14 cellular contexts compared by ENCODE assay signal in the genomic region with DNA sequence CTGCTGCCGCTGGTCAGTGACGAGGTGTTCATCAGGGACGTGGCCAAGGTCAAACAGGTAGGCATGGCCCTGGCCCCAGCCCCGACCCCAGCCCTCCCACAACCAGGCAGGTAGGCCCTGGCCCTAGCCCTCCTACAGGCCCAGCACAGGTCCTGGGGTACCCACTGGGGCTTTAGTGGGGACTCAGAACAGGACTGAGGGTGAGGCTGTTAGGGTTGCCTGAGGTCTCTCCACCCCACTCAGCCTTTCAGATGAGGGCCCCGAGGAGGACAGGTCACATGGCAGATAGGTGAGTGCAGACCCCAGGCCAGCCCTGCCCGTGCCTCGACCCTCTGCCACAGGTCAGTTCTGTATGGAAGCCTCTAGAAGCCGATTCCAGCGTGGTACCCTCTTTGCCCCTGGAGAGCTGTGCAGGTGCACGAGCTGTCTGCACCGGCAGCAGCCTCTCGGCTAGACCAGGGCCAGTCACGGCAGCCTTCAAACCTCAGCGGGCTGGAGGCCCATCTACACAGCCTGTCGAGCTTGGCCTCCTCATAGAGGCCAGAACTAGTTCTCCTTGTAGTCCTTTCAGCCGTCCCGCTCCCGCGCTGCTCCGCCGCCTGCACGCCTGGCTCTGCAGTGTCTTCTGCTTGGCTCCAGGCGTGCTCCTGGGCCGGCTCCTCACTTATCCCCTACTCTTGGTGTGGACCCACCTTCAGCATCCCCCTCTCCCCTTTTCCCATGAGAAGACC. TPM values are rescaled to one million over a fixed set of nuclear protein-coding genes. Genes with fewer than 3 reads are reported as not detected.
A peak's percentile ranks its signal among the peaks of the same experiment; 100 is the strongest.
DNase-seq lines count a peak whose midpoint lies in the region; ATAC-seq and TF ChIP-seq lines count a peak whose summit lies in the region.
"Had no signal": no experiment of that assay in that cellular context is flagged by ENCODE, and none has a peak within 500 bp of the region (broad histone marks: within the 10 kb centered on the region; RNA-seq: fewer than 3 reads in every experiment).

No MANE protein-coding gene starts in this region.

- peak overlapping the region in 1 of 7 donors; percentile 21 for H3K27ac Mint-ChIP-seq in CD14-positive monocyte
- H3K27ac Mint-ChIP-seq: activated CD8-positive, alpha-beta memory T cell treated with anti-CD3 and anti-CD28 coated beads, Interleukin-2, amount 10 ng/mL, durations not matched to agents 7 days and 5 days had no signal

- peaks cover 3 to 100% (median 99%) of the 10 kb centered on the region in 9 donors for H3K36me3 ChIP-seq in heart left ventricle
- H3K36me3 ChIP-seq in smooth muscle cell (ENCODE audit: low read depth), result no peaks in the 10 kb centered on the region

- ATAC-seq in heart left ventricle (no peak), HG02840 (IDR thresholded peaks at IDR 0.05; ENCODE audit: low FRiP score, unreplicated experiment) (no peak), GM18498 (IDR thresholded peaks at IDR 0.05; ENCODE audit: unreplicated experiment) (no peak)
- ATAC-seq: activated CD8-positive, alpha-beta memory T cell treated with anti-CD3 and anti-CD28 coated beads, Interleukin-2, amount 10 ng/mL, durations not matched to agents 7 days and 5 days had no signal

- 84 to 93% (median 90%) methylated on average over 11 to 24 of the region's 24 CpGs for WGBS in heart left ventricle, 4 donors
- WGBS in smooth muscle cell (ENCODE audit: low lambda C conversion rate), result 98% methylated on average over 23 of the region's 24 CpGs

- no peaks in the 10 kb centered on the region for H3K27me3 Mint-ChIP-seq in CD14-positive monocyte (ENCODE audit: low read depth in 3 of 3)
- H3K27me3 Mint-ChIP-seq: activated CD8-positive, alpha-beta memory T cell treated with anti-CD3 and anti-CD28 coated beads, Interleukin-2, amount 10 ng/mL, durations not matched to agents 7 days and 5 days had no signal

- H3K27me3 ChIP-seq in heart left ventricle (no peaks in the 10 kb centered on the region), smooth muscle cell (ENCODE audit: low read depth) (no peaks in the 10 kb centered on the region)

- no peaks in the 10 kb centered on the region for H3F3A ChIP-seq in smooth muscle cell (ENCODE audit: low read depth)

- no peak overlapping the region for H3K4me2 ChIP-seq in smooth muscle cell

- no peak overlapping the region for H3K4me3 Mint-ChIP-seq in CD14-positive monocyte
- H3K4me3 Mint-ChIP-seq: activated CD8-positive, alpha-beta memory T cell treated with anti-CD3 and anti-CD28 coated beads, Interleukin-2, amount 10 ng/mL, durations not matched to agents 7 days and 5 days had no signal

- H3K36me3 Mint-ChIP-seq in CD14-positive monocyte, result peaks cover 74 to 93% of the 10 kb centered on the region in 2 donors

- H3K27ac ChIP-seq in RWPE1, result peak overlapping the region; percentile 33; the same call in 1 of the 2 replicates
- H3K27ac ChIP-seq in heart left ventricle, result no peak overlapping the region
- no peak overlapping the region for H3K27ac ChIP-seq in smooth muscle cell (ENCODE audit: low read depth)

- peaks cover 0 to 1% (median 0%) of the 10 kb centered on the region in 12 donors for H3K4me1 ChIP-seq in heart left ventricle
- H3K4me1 ChIP-seq in smooth muscle cell (ENCODE audit: low read depth), result no peaks in the 10 kb centered on the region

- CTCF ChIA-PET in RWPE1 (lab: Yijun Ruan, JAX), result no interaction called here

- H4K20me1 ChIP-seq in smooth muscle cell (ENCODE audit: low read depth), result no peaks in the 10 kb centered on the region

- peak; percentile 31 for DNase-seq in CD14-positive monocyte (ENCODE audit: low spot score)
- DNase-seq in RWPE1 (ENCODE audit: low spot score), result no peak
- DNase-seq in heart left ventricle, result peak in 4 of 5 donors; percentile 18 to 56 (median 22)
- DNase-seq in posterior cingulate gyrus, result peak in 7 of 10 donors; percentile 4 to 79 (median 9)
- no peak for DNase-seq in NCI-H2029 (lab: John Stamatoyannopoulos, UW)
- no peak for DNase-seq in smooth muscle cell (lab: John Stamatoyannopoulos, UW; ENCODE audit: unreplicated experiment)
- DNase-seq: activated CD8-positive, alpha-beta memory T cell treated with anti-CD3 and anti-CD28 coated beads, Interleukin-2, amount 10 ng/mL, durations not matched to agents 7 days and 5 days; DMS79 treated with DMSO at 0.1 percent for 48 hours; H7; mesendoderm; small intestine; substantia nigra had no signal

- TF ChIP-seq POLR2A in heart left ventricle (IDR thresholded peaks at IDR 0.05), result no peak

- H3K9me3 Mint-ChIP-seq in CD14-positive monocyte, result peaks cover 0 to 2% (median 0%) of the 10 kb centered on the region in 7 donors

- TF ChIP-seq CTCF in CD14-positive monocyte (IDR thresholded peaks at IDR 0.05) (no peak), RWPE1 (conservative IDR thresholded peaks at IDR 0.05; ENCODE audit: low read depth) (no peak), heart left ventricle (IDR thresholded peaks at IDR 0.05) (no peak), smooth muscle cell (IDR thresholded peaks at IDR 0.05; ENCODE audit: borderline replicate concordance, insufficient read depth, poor library complexity, severe bottlenecking) (no peak)

- no peaks in the 10 kb centered on the region for H3K79me2 ChIP-seq in smooth muscle cell (ENCODE audit: low read depth)

- H3K4me3 ChIP-seq in heart left ventricle (no peak overlapping the region), smooth muscle cell (no peak overlapping the region)

- H3K4me1 Mint-ChIP-seq in CD14-positive monocyte, result no peaks in the 10 kb centered on the region
- H3K4me1 Mint-ChIP-seq: activated CD8-positive, alpha-beta memory T cell treated with anti-CD3 and anti-CD28 coated beads, Interleukin-2, amount 10 ng/mL, durations not matched to agents 7 days and 5 days had no signal

- no peaks in the 10 kb centered on the region for H3K9me3 ChIP-seq in heart left ventricle
- no peaks in the 10 kb centered on the region for H3K9me3 ChIP-seq in smooth muscle cell (replicated peaks; ENCODE audit: low read depth)

- intact Hi-C loops in CD14-positive monocyte (cut with micrococcal nuclease) (no loop called here), heart left ventricle (cut with DNase I) (no loop called here), posterior cingulate gyrus (cut with DNase I) (no loop called here)

- no peak overlapping the region for H3K9ac ChIP-seq in smooth muscle cell (ENCODE audit: low read depth)

- POLR2A ChIA-PET in RWPE1 (lab: Yijun Ruan, JAX; ENCODE audit: low non-redundant PET), result no interaction called here

- H2AFZ ChIP-seq in smooth muscle cell (ENCODE audit: low read depth), result no peak overlapping the region

RNA-seq across cellular contexts. Expression of gene PYGB, which starts 35.5 kb away (rescaled TPM):
- polyA plus RNA-seq in CD14-positive monocyte (10 to 100 TPM; 26.7 to 33.2 TPM), heart left ventricle (100 to 1,000 TPM; 144 to 227 TPM), smooth muscle cell (39.4 and 43.3 TPM in 2 replicates)
- total RNA-seq in heart left ventricle (100 to 1,000 TPM; 172 to 450 (median 233) TPM), smooth muscle cell (31.8 and 44.4 TPM in 2 replicates)

Comparison
In these comparisons a context has a peak if more than half of its experiments do, and no peak if none do; other contexts are left out.
1. DNase-seq: peak in CD14-positive monocyte (single experiment), heart left ventricle (4 of 5) and posterior cingulate gyrus (7 of 10); none in RWPE1 (single experiment), NCI-H2029 (single experiment) and smooth muscle cell (single experiment).